Comparison of ENCODE assay signal across 23 cellular contexts in the genomic region with DNA sequence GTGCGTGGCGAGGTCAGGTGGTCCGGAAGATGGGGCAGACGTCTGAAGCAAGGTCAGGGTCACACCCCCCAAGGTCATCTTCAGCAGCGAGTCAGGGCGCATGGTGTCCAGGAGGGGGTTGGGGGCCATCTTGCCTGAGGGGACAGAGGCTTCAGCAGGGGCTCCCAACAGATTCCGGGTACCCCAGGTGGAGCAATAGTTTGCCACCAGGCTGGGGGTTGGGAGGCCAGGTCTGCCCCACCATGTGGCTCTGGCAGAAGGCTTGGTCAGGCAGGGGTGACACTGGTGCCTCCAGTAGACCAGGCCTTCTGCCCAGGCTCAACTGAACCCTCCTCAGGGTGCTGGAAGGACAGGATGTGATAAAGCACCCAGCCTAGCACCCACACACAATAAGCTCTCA. TPM values are rescaled to one million over a fixed set of nuclear protein-coding genes. Genes with fewer than 3 reads are reported as not detected.
"Had no signal": no experiment of that assay in that cellular context is flagged by ENCODE, and none has a peak within 500 bp of the region (broad histone marks: within the 10 kb centered on the region; RNA-seq: fewer than 3 reads in every experiment).

No MANE protein-coding gene starts in this region.

- DNase-seq: KBM-7, MV-4-11, NCI-H1048, NCI-H1105, NCI-H1417, NCI-H1436 treated with DMSO at 0.1 percent for 48 hours, NCI-H1694, NCI-H187 treated with DMSO at 0.1 percent for 48 hours, NCI-H2029 treated with DMSO at 0.1 percent for 48 hours, NCI-H2171 treated with DMSO at 0.1 percent for 48 hours, NCI-H345, NCI-H446 treated with DMSO at 0.1 percent for 48 hours, NCI-H510A treated with DMSO at 0.1 percent for 48 hours, NCI-H526, NCI-H774, RPMI8226, SHP77, SK-N-SH, SW 1271 had no signal

- H3K4me2 ChIP-seq: SK-N-SH had no signal

- H3K9me3 ChIP-seq: SK-N-SH had no signal

- H3K9ac ChIP-seq: SK-N-SH had no signal

RNA-seq across cellular contexts. Expression of a gene that starts 24.6 kb away (rescaled TPM):
- total RNA-seq: HT-29, LHCN-M2, MCF 10A, SK-MEL-5 had no signal
